ENCODE assay signal across 19 cellular contexts in genomic region chr5:102077920-102078319, GRCh38.
"Had no signal": no experiment of that assay in that cellular context is flagged by ENCODE, and none has a peak within 500 bp of the region (broad histone marks: within the 10 kb centered on the region; RNA-seq: fewer than 3 reads in every experiment).

No MANE protein-coding gene starts in this region.

- H3K4me3 ChIP-seq: colonic mucosa, hepatocyte, mucosa of descending colon, right atrium auricular region, testis, tibial nerve had no signal

- H3K27ac Mint-ChIP-seq: endodermal cell; naive thymus-derived CD8-positive, alpha-beta T cell had no signal

- H3K27me3 ChIP-seq: colonic mucosa, foreskin keratinocyte, hepatocyte, right atrium auricular region, testis, tibial nerve had no signal

- H3K27me3 Mint-ChIP-seq: naive thymus-derived CD8-positive, alpha-beta T cell had no signal

- H3K27ac ChIP-seq: colonic mucosa, foreskin keratinocyte, hepatocyte, right atrium auricular region, testis, tibial nerve had no signal

- H3K9me3 ChIP-seq: colonic mucosa, mucosa of descending colon, right atrium auricular region, testis, tibial nerve had no signal

- H3K4me3 Mint-ChIP-seq: endodermal cell; naive thymus-derived CD8-positive, alpha-beta T cell had no signal

- H3K4me1 Mint-ChIP-seq: naive thymus-derived CD8-positive, alpha-beta T cell had no signal

- ATAC-seq: foreskin keratinocyte; left colon; left ventricle myocardium superior; mucosa of descending colon; naive thymus-derived CD8-positive, alpha-beta T cell had no signal

- H3K4me1 ChIP-seq: colonic mucosa, foreskin keratinocyte, right atrium auricular region, testis, tibial nerve had no signal

- H3K36me3 ChIP-seq: colonic mucosa, right atrium auricular region, tibial nerve had no signal

- DNase-seq: caudate nucleus; colonic mucosa; effector CD4-positive, alpha-beta T cell; endodermal cell; erythroblast; foreskin keratinocyte; head of caudate nucleus; left colon; left ventricle myocardium superior; mammary epithelial cell; small intestine; stimulated activated CD4-positive, alpha-beta T cell treated with anti-CD3 and anti-CD28 coated beads, Interleukin-12 subunit alpha, Interleukin-12 subunit beta, amount 100 ng/mL, for 4 hours; stimulated activated naive CD4-positive, alpha-beta T cell treated with Interleukin-2 at 50 U/mL for 16 hours; testis had no signal
